In genomic region chr11:102449651-102450570, GRCh38 we compare ENCODE assay signal across 11 cellular contexts. TPM values are rescaled to one million over a fixed set of nuclear protein-coding genes. Genes with fewer than 3 reads are reported as not detected.
DNase-seq lines count a peak whose midpoint lies in the region; ATAC-seq and TF ChIP-seq lines count a peak whose summit lies in the region.
"Had no signal": no experiment of that assay in that cellular context is flagged by ENCODE, and none has a peak within 500 bp of the region (broad histone marks: within the 10 kb centered on the region; RNA-seq: fewer than 3 reads in every experiment).

No MANE protein-coding gene starts in this region.

- DNase-seq in stimulated activated CD4-positive, alpha-beta T cell treated with anti-CD3 and anti-CD28 coated beads, Interleukin-15, amount 100 ng/mL, for 24 hours = peak; percentile 40
- DNase-seq in stimulated activated CD4-positive, alpha-beta T cell treated with anti-CD3 and anti-CD28 coated beads, Interleukin-2, amount 100 ng/mL, for 48 hours = no peak
- no peak for DNase-seq in activated naive CD8-positive, alpha-beta T cell treated with anti-CD3 and anti-CD28 coated beads, Interleukin-2, amount 50 U/mL, for 24 hours
- no peak for DNase-seq in omental fat pad (ENCODE audit: low spot score)
- DNase-seq: gastrocnemius medialis; NK-92 treated with Interleukin-12 subunit alpha and Interleukin-12 subunit beta, amount 100 ng/mL, for 24 hours had no signal

- H3K9me3 Mint-ChIP-seq in activated naive CD8-positive, alpha-beta T cell treated with anti-CD3 and anti-CD28 coated beads, Interleukin-2, amount 50 U/mL, for 24 hours = peaks cover 4% of the 10 kb centered on the region

- H3K27ac ChIP-seq in mesodermal cell (ENCODE audit: low read depth, low read length, severe bottlenecking) = peak overlapping the region; percentile 6
- H3K27ac ChIP-seq: C4-2B had no signal

- H3K27me3 Mint-ChIP-seq in activated naive CD8-positive, alpha-beta T cell treated with anti-CD3 and anti-CD28 coated beads, Interleukin-2, amount 50 U/mL, for 24 hours = no peaks in the 10 kb centered on the region

- ATAC-seq in activated naive CD8-positive, alpha-beta T cell treated with anti-CD3 and anti-CD28 coated beads, Interleukin-2, amount 50 U/mL, for 24 hours = no peak
- ATAC-seq in HG03457 (IDR thresholded peaks at IDR 0.05; ENCODE audit: unreplicated experiment) = no peak
- no peak for ATAC-seq in omental fat pad (ENCODE audit: low FRiP score)
- ATAC-seq in GM18520 (IDR thresholded peaks at IDR 0.05; ENCODE audit: unreplicated experiment) = no peak
- ATAC-seq in HG02938 (IDR thresholded peaks at IDR 0.05; ENCODE audit: unreplicated experiment) = no peak
- ATAC-seq: gastrocnemius medialis had no signal

- peaks cover 44% of the 10 kb centered on the region for H3K4me1 ChIP-seq in mesodermal cell (ENCODE audit: control insufficient read depth, insufficient read depth, low read length, poor library complexity, severe bottlenecking)

- WGBS in mesodermal cell (ENCODE audit: insufficient coverage in 2 of 2), 2 experiments = 83 to 85% methylated on average over 4 of the region's 7 CpGs

- peaks cover 51% of the 10 kb centered on the region for H3K36me3 Mint-ChIP-seq in activated naive CD8-positive, alpha-beta T cell treated with anti-CD3 and anti-CD28 coated beads, Interleukin-2, amount 50 U/mL, for 24 hours (ENCODE audit: low read depth)

- H3K36me3 ChIP-seq in mesodermal cell (ENCODE audit: control insufficient read depth, insufficient read depth, low read length) = peaks cover 38% of the 10 kb centered on the region

- peak overlapping the region; percentile 86 for H3K4me3 Mint-ChIP-seq in activated naive CD8-positive, alpha-beta T cell treated with anti-CD3 and anti-CD28 coated beads, Interleukin-2, amount 50 U/mL, for 24 hours

- peaks cover 3% of the 10 kb centered on the region for H3K9me3 ChIP-seq in mesodermal cell (ENCODE audit: control insufficient read depth, low read length)
- H3K9me3 ChIP-seq: gastrocnemius medialis had no signal

- peak overlapping the region; percentile 88 for H3K4me3 ChIP-seq in mesodermal cell (ENCODE audit: extremely low read depth, insufficient read depth, low read length, poor library complexity, severe bottlenecking)

- peak overlapping the region; percentile 86 for H3K27ac Mint-ChIP-seq in activated naive CD8-positive, alpha-beta T cell treated with anti-CD3 and anti-CD28 coated beads, Interleukin-2, amount 50 U/mL, for 24 hours

- peaks cover 79% of the 10 kb centered on the region for H3K4me1 Mint-ChIP-seq in activated naive CD8-positive, alpha-beta T cell treated with anti-CD3 and anti-CD28 coated beads, Interleukin-2, amount 50 U/mL, for 24 hours

- no peak for TF ChIP-seq CTCF in omental fat pad (IDR thresholded peaks at IDR 0.05)

RNA-seq across cellular contexts. Expression of gene TMEM123, which starts 2.7 kb away (rescaled TPM):
- polyA plus RNA-seq in mesodermal cell (2013, experiment 1 of 2) = 226 TPM
- polyA plus RNA-seq in mesodermal cell (2013, experiment 2 of 2) = 219 TPM
- total RNA-seq in omental fat pad = 100 to 1,000 TPM in 2 of 4 donors, 10 to 100 TPM in 2; 81.8 to 109 (median 98.8) TPM
